Comparison of ENCODE assay signal across 11 cellular contexts in genomic region chr1:153730468-153730988, GRCh38. TPM values are rescaled to one million over a fixed set of nuclear protein-coding genes. Genes with fewer than 3 reads are reported as not detected.
DNase-seq lines count a peak whose midpoint lies in the region; ATAC-seq, FAIRE-seq and TF ChIP-seq lines count a peak whose summit lies in the region.
"Had no signal": no experiment of that assay in that cellular context is flagged by ENCODE, and none has a peak within 500 bp of the region (broad histone marks: within the 10 kb centered on the region; RNA-seq: fewer than 3 reads in every experiment).

No MANE protein-coding gene starts in this region.

- H4K20me1 ChIP-seq in H9 (ENCODE audit: control insufficient read depth, insufficient read depth, insufficient read length), result no peaks in the 10 kb centered on the region

- H3K4me1 Mint-ChIP-seq in CD4-positive, alpha-beta memory T cell, result peaks cover 22 to 36% (median 30%) of the 10 kb centered on the region in 4 donors
- peaks cover 25 to 31% of the 10 kb centered on the region in 2 experiments for H3K4me1 Mint-ChIP-seq in H9

- intact Hi-C loops in CD4-positive, alpha-beta memory T cell (cut with micrococcal nuclease), result no loop called here
- intact Hi-C loops in sigmoid colon (cut with DNase I), result no loop called here

- no peak overlapping the region for H3K18ac ChIP-seq in H9 (ENCODE audit: insufficient read length, low read depth, low read length)

- H2BK15ac ChIP-seq in H9 (ENCODE audit: low read depth, low read length), result no peak overlapping the region

- TF ChIP-seq POLR2A in sigmoid colon (IDR thresholded peaks at IDR 0.05), result no peak

- H3K9ac ChIP-seq in H9 (ENCODE audit: extremely low read depth, insufficient read length, low read length), result no peak overlapping the region

- no peak for TF ChIP-seq EP300 in sigmoid colon (IDR thresholded peaks at IDR 0.05)

- H3K9me3 ChIP-seq in CD4-positive, alpha-beta memory T cell (ENCODE audit: control insufficient read depth in 1 of 2, low read length in 2 of 2), result no peaks in the 10 kb centered on the region
- H3K9me3 ChIP-seq in H9 (ENCODE audit: control insufficient read depth, low read depth, low read length), result no peaks in the 10 kb centered on the region
- no peaks in the 10 kb centered on the region for H3K9me3 ChIP-seq in sigmoid colon

- no peak overlapping the region for H2BK120ac ChIP-seq in H9 (ENCODE audit: low read depth, low read length, poor library complexity, severe bottlenecking)

- no peak overlapping the region for H2AFZ ChIP-seq in H9 (ENCODE audit: low read length)

- no peaks in the 10 kb centered on the region for H3K79me1 ChIP-seq in H9 (ENCODE audit: insufficient read depth, low read depth, low read length, poor library complexity, severe bottlenecking)

- H3K23ac ChIP-seq in H9 (ENCODE audit: insufficient read length, low read depth, low read length), result no peak overlapping the region

- H3T11ph ChIP-seq in H9 (ENCODE audit: low read length), result no peak overlapping the region

- no peak overlapping the region for H3K4ac ChIP-seq in H9 (ENCODE audit: low read depth, low read length)

- no peaks in the 10 kb centered on the region for H3K27me3 ChIP-seq in CD4-positive, alpha-beta memory T cell (ENCODE audit: insufficient read depth, low read length)
- no peaks in the 10 kb centered on the region for H3K27me3 ChIP-seq in H9 (ENCODE audit: insufficient read depth, low read length)
- H3K27me3 ChIP-seq in sigmoid colon, result no peaks in the 10 kb centered on the region

- TF ChIP-seq CTCF in H9 (conservative IDR thresholded peaks at IDR 0.05), result no peak
- no peak for TF ChIP-seq CTCF in coronary artery (IDR thresholded peaks at IDR 0.05)
- TF ChIP-seq CTCF in sigmoid colon (IDR thresholded peaks at IDR 0.05), result no peak

- peaks cover 0 to 2% (median 0%) of the 10 kb centered on the region in 8 donors for H3K9me3 Mint-ChIP-seq in CD4-positive, alpha-beta memory T cell
- H3K9me3 Mint-ChIP-seq in H9, result no peaks in the 10 kb centered on the region

- H3K27me3 Mint-ChIP-seq in CD4-positive, alpha-beta memory T cell, result no peaks in the 10 kb centered on the region
- H3K27me3 Mint-ChIP-seq in H9 (ENCODE audit: low read depth), result no peaks in the 10 kb centered on the region

- no peak overlapping the region for H4K5ac ChIP-seq in H9 (ENCODE audit: insufficient read length, low read depth, low read length)

- H2BK20ac ChIP-seq in H9 (ENCODE audit: low read depth, low read length, poor library complexity, severe bottlenecking), result no peak overlapping the region

- H3K4me2 ChIP-seq in H9 (ENCODE audit: insufficient read depth, insufficient read length, low read length), result no peak overlapping the region

- H3K4me3 ChIP-seq in CD4-positive, alpha-beta memory T cell (ENCODE audit: low read length in 2 of 2), result no peak overlapping the region
- peak overlapping the region; percentile 27 for H3K4me3 ChIP-seq in coronary artery
- no peak overlapping the region for H3K4me3 ChIP-seq in sigmoid colon

- H2BK5ac ChIP-seq in H9 (ENCODE audit: insufficient read length, low read length), result no peak overlapping the region

- no peak overlapping the region for H4K91ac ChIP-seq in H9 (ENCODE audit: insufficient read length, low read depth, low read length)

- no peak overlapping the region for H3K27ac ChIP-seq in CD4-positive, alpha-beta memory T cell (ENCODE audit: low read depth, low read length)
- no peak overlapping the region for H3K27ac ChIP-seq in H9 (ENCODE audit: insufficient read length, low read depth, low read length)
- H3K27ac ChIP-seq in coronary artery, result peak overlapping the region; percentile 55 to 72
- H3K27ac ChIP-seq in sigmoid colon, result peak overlapping the region in 3 of 4 donors; percentile 94 to 99 (median 98)

- H3K36me3 ChIP-seq in CD4-positive, alpha-beta memory T cell (ENCODE audit: insufficient read depth, low read length), result no peaks in the 10 kb centered on the region
- peaks cover 0 to 4% (median 0%) of the 10 kb centered on the region in 4 donors for H3K36me3 ChIP-seq in sigmoid colon

- H3K23me2 ChIP-seq in H9 (ENCODE audit: insufficient read length, low read depth, low read length, poor library complexity, severe bottlenecking), result peaks cover 9% of the 10 kb centered on the region

- H3K4me3 Mint-ChIP-seq in CD4-positive, alpha-beta memory T cell, result peak overlapping the region in 6 of 8 donors; percentile 10 to 43 (median 22)
- peak overlapping the region; percentile 27 to 62 for H3K4me3 Mint-ChIP-seq in H9

- no peak overlapping the region for H2BK12ac ChIP-seq in H9 (ENCODE audit: insufficient read length, low read depth, low read length)

- peaks cover 7% of the 10 kb centered on the region; the same call in 1 of the 2 replicates for H3K79me2 ChIP-seq in H9 (ENCODE audit: insufficient read depth, low read length)

- no peak for DNase-seq in CD4-positive, alpha-beta memory T cell
- no peak for DNase-seq in H9
- DNase-seq in coronary artery (ENCODE audit: low spot score), result no peak
- DNase-seq in sigmoid colon, result no peak
- no peak for DNase-seq in left lobe of liver (ENCODE audit: low spot score)
- DNase-seq in NCI-H1105 treated with DMSO at 0.1 percent for 48 hours (lab: John Stamatoyannopoulos, UW), result no peak
- DNase-seq in HTR-8/SVneo (ENCODE audit: insufficient read length, low spot score), result no peak
- DNase-seq: activated naive CD4-positive, alpha-beta T cell treated with anti-CD3 and anti-CD28 coated beads, Interleukin-2, amount 50 U/mL, for 16 hours; NCI-H187; OCI-M1; stimulated activated CD4-positive, alpha-beta T cell treated with anti-CD3 and anti-CD28 coated beads, Interleukin-2, amount 100 ng/mL, for 24 hours had no signal

- no peak overlapping the region for H3K56ac ChIP-seq in H9 (ENCODE audit: insufficient read length, low read depth, low read length)

- ATAC-seq in left lobe of liver, result no peak

- no CpG with 5 or more reads among the region's 5 CpGs for WGBS in H9 (ENCODE audit: extremely low coverage, insufficient read length, low lambda C conversion rate)
- 73 to 77% methylated on average over 5 of the region's 5 CpGs for whole genome bisulfite sequencing in sigmoid colon, 2 donors

- FAIRE-seq in HTR-8/SVneo (lab: Jason Lieb, UNC), result no peak

- H3K27ac Mint-ChIP-seq in CD4-positive, alpha-beta memory T cell, result peak overlapping the region in 5 of 7 donors; percentile 35 to 97 (median 77)
- peak overlapping the region; percentile 30 to 78 (median 30); a peak in 5 of 7 replicates for H3K27ac Mint-ChIP-seq in H9

- POLR2A ChIA-PET in CD4-positive, alpha-beta memory T cell (lab: Charles Lee; ENCODE audit: partially characterized antibody), result interaction anchor here (1.4 kb wide), 1 partner anchor 10 kb away, joined by 3 read pairs; no protein-coding TSS in a partner anchor

- H2AK5ac ChIP-seq in H9 (ENCODE audit: insufficient read length, low read length), result no peak overlapping the region

- H3K14ac ChIP-seq in H9 (ENCODE audit: insufficient read depth, low read length), result no peak overlapping the region

- peaks cover 32% of the 10 kb centered on the region for H3K4me1 ChIP-seq in CD4-positive, alpha-beta memory T cell (ENCODE audit: insufficient read depth, low read length)
- H3K4me1 ChIP-seq in H9 (ENCODE audit: insufficient read depth, low read length) (peaks cover 3% of the 10 kb centered on the region; the same call in 1 of the 2 replicates), sigmoid colon (peaks cover 0 to 43% (median 33%) of the 10 kb centered on the region in 4 donors)

- H3K36me3 Mint-ChIP-seq in CD4-positive, alpha-beta memory T cell, result peaks cover 9 to 15% of the 10 kb centered on the region in 2 donors
- peaks cover 12 to 26% (median 12%) of the 10 kb centered on the region in 3 experiments; a peak in 6 of 7 replicates for H3K36me3 Mint-ChIP-seq in H9 (ENCODE audit: insufficient read depth in 1 of 3, low read depth in 3 of 3)

- H4K8ac ChIP-seq in H9 (replicated peaks; ENCODE audit: insufficient read length, low read depth, low read length), result no peak overlapping the region

- CTCF ChIA-PET in CD4-positive, alpha-beta memory T cell (lab: Charles Lee; ENCODE audit: partially characterized antibody), result interaction anchor here (1.3 kb wide), 1 partner anchor 256 kb away, joined by 4 read pairs; the partner anchor contains the start of gene RAB13

RNA-seq across cellular contexts. Expression of gene INTS3, which starts 2.7 kb away (rescaled TPM):
- total RNA-seq in CD4-positive, alpha-beta memory T cell, result 10 to 100 TPM; 49.1 to 53.0 TPM
- 10 to 100 TPM in 1 of 2 donors, 1 to 10 TPM in 1; 8.1 to 12.5 TPM for polyA plus RNA-seq in CD4-positive, alpha-beta memory T cell
- 65.4 and 67.1 TPM in 2 replicates for total RNA-seq in H9 (2021)
- total RNA-seq in sigmoid colon, result 10 to 100 TPM; 31.4 to 53.7 (median 37.3) TPM
- 10 to 100 TPM in 1 of 3 donors, 1 to 10 TPM in 2; 5.4 to 30.8 (median 6.2) TPM for polyA plus RNA-seq in sigmoid colon
- total RNA-seq in left lobe of liver, result 21.9 TPM

RNA-seq across cellular contexts. Expression of gene SLC27A3, which starts 44.7 kb away (rescaled TPM):
- 10 to 100 TPM; 18.2 to 20.5 TPM for total RNA-seq in CD4-positive, alpha-beta memory T cell
- 1 to 10 TPM; 7.9 to 9.2 TPM for polyA plus RNA-seq in CD4-positive, alpha-beta memory T cell
- total RNA-seq in H9 (2021) (42.0 and 45.3 TPM in 2 replicates), sigmoid colon (10 to 100 TPM; 19.7 to 45.7 (median 23.9) TPM), left lobe of liver (60.7 TPM)
- polyA plus RNA-seq in sigmoid colon, result 10 to 100 TPM in 2 of 3 donors, 1 to 10 TPM in 1; 1.6 to 23.4 (median 15.0) TPM

RNA-seq across cellular contexts. Expression of gene NPR1, which starts 52.0 kb away (rescaled TPM):
- not detected for total RNA-seq in CD4-positive, alpha-beta memory T cell
- polyA plus RNA-seq in CD4-positive, alpha-beta memory T cell, result not detected
- 8.6 and 8.9 TPM in 2 replicates for total RNA-seq in H9 (2021)
- total RNA-seq in sigmoid colon, result 10 to 100 TPM; 11.1 to 36.2 (median 31.0) TPM
- polyA plus RNA-seq in sigmoid colon, result 1 to 10 TPM in 2 of 3 donors, under 1 TPM in 1; 0.23 to 7.6 (median 5.4) TPM
- total RNA-seq in left lobe of liver, result 7.1 TPM

RNA-seq across cellular contexts. Expression of gene ILF2, which starts 59.7 kb away (rescaled TPM):
- total RNA-seq in CD4-positive, alpha-beta memory T cell, result 10 to 100 TPM; 82.3 to 87.8 TPM
- polyA plus RNA-seq in CD4-positive, alpha-beta memory T cell, result 100 to 1,000 TPM; 136 to 200 TPM
- total RNA-seq in H9 (2021) (357 and 362 TPM in 2 replicates), sigmoid colon (10 to 100 TPM; 59.8 to 94.0 (median 79.7) TPM), left lobe of liver (33.2 TPM)
- 100 to 1,000 TPM in 2 of 3 donors, 10 to 100 TPM in 1; 88.3 to 166 (median 132) TPM for polyA plus RNA-seq in sigmoid colon

Comparison
In these comparisons a context has a peak if more than half of its experiments do, and no peak if none do; other contexts are left out.
1. H3K27ac ChIP-seq: peak in coronary artery (2 of 2) and sigmoid colon (3 of 4); none in CD4-positive, alpha-beta memory T cell (single experiment) and H9 (single experiment).